ENCODE assay signal across 18 cellular contexts in the genomic region with DNA sequence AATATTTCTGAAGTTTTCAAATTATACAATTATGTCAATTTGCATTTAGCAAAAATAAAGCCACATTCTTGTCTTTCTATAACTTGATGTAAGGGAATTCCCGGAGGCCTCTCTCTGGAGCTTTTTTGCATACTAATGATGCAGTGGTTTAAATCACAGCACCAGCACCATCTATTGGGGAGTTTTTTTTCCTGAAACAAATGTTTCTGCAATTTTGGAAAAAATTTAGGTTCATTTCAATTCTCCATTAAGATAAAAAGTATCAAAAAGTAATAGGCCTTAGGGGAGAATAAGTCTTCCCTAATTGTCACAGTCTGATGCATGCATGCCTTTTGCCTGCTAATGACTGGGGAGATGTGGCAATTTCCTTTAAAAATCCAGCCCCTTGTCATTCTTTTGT. TPM values are rescaled to one million over a fixed set of nuclear protein-coding genes. Genes with fewer than 3 reads are reported as not detected.
DNase-seq lines count a peak whose midpoint lies in the region; ATAC-seq and TF ChIP-seq lines count a peak whose summit lies in the region.
"Had no signal": no experiment of that assay in that cellular context is flagged by ENCODE, and none has a peak within 500 bp of the region (broad histone marks: within the 10 kb centered on the region; RNA-seq: fewer than 3 reads in every experiment).

No MANE protein-coding gene starts in this region.

- intact Hi-C loops in IMR-90 (cut with micrococcal nuclease) (no loop called here), aorta (cut with DNase I) (no loop called here)

- H3K4ac ChIP-seq in IMR-90 (ENCODE audit: low read depth, low read length): no peak overlapping the region

- H3K27me3 ChIP-seq in IMR-90 (ENCODE audit: control insufficient read depth, insufficient read depth, low read length): no peaks in the 10 kb centered on the region
- no peaks in the 10 kb centered on the region for H3K27me3 ChIP-seq in aorta (ENCODE audit: control insufficient read depth in 1 of 2, insufficient read depth in 2 of 2, low read length in 1 of 2)

- H3K27ac ChIP-seq in IMR-90 (ENCODE audit: insufficient read depth, low read length): no peak overlapping the region
- H3K27ac ChIP-seq in aorta (ENCODE audit: low read depth in 1 of 2, low read length in 2 of 2): no peak overlapping the region
- H3K27ac ChIP-seq: prostate gland had no signal

- dilution Hi-C loops in IMR-90 (cut with HindIII; ENCODE audit: low sequenced_read_pairs, unreplicated experiment): no loop called here

- TF ChIP-seq POLR2A in IMR-90 (IDR thresholded peaks at IDR 0.05; ENCODE audit: low read depth, low read length): no peak

- peak; percentile 13; the same call in 1 of the 2 replicates for TF ChIP-seq CTCF in IMR-90 (conservative IDR thresholded peaks at IDR 0.05; ENCODE audit: low read depth, low read length)
- peak; percentile 36 for TF ChIP-seq CTCF in astrocyte of the cerebellum (IDR thresholded peaks at IDR 0.05; ENCODE audit: low read depth, low read length, missing control alignments)
- no peak for TF ChIP-seq CTCF in GM10248 (IDR thresholded peaks at IDR 0.05; ENCODE audit: control extremely low read depth, extremely low read depth, low read depth, missing control alignments)

- no peak overlapping the region for H2BK120ac ChIP-seq in IMR-90 (ENCODE audit: low read depth, low read length)

- H4K20me1 ChIP-seq in IMR-90 (ENCODE audit: insufficient read depth, low read length): no peaks in the 10 kb centered on the region

- no peak overlapping the region for H3K9ac ChIP-seq in IMR-90 (ENCODE audit: low read depth, low read length)

- no peak overlapping the region for H2AK5ac ChIP-seq in IMR-90 (ENCODE audit: low read depth, low read length)

- no peak overlapping the region for H2BK20ac ChIP-seq in IMR-90 (ENCODE audit: low read depth, low read length)

- no peak overlapping the region for H4K8ac ChIP-seq in IMR-90 (ENCODE audit: low read depth in 2 of 2, low read length in 2 of 2)

- H3K4me2 ChIP-seq in IMR-90 (ENCODE audit: low read depth, low read length): no peak overlapping the region

- no peak overlapping the region for H3K56ac ChIP-seq in IMR-90 (ENCODE audit: extremely low read depth, insufficient read depth, low read length)

- no peak overlapping the region for H2AFZ ChIP-seq in IMR-90 (replicated peaks; ENCODE audit: low read length, poor library complexity)

- no peak overlapping the region for H3K23ac ChIP-seq in IMR-90 (ENCODE audit: low read depth, low read length)

- H3K14ac ChIP-seq in IMR-90 (replicated peaks; ENCODE audit: low read depth, low read length): no peak overlapping the region

- CTCF ChIA-PET in IMR-90 (lab: Yijun Ruan, JAX) (interaction anchor here (0.9 to 1.7 kb wide), 3 partner anchors 9 to 211 kb away, joined by 3 to 4 read pairs (median 4); no protein-coding TSS in a partner anchor), GM10248 (lab: Yijun Ruan, JAX) (interaction anchor here (0.9 kb wide), 1 partner anchor 62 kb away, joined by 3 read pairs; no protein-coding TSS in a partner anchor)

- peak; percentile 3 for DNase-seq in A172 (ENCODE audit: low spot score)
- DNase-seq in IMR-90: no peak
- peak; percentile 22 for DNase-seq in astrocyte of the cerebellum (ENCODE audit: low read depth)
- peak; percentile 5 for DNase-seq in left kidney (ENCODE audit: low read depth, low spot score)
- DNase-seq in GM10248 (ENCODE audit: extremely low spot score): no peak
- DNase-seq in aorta: no peak
- DNase-seq in mesenteric fat pad (ENCODE audit: low spot score): no peak
- DNase-seq: dermis blood vessel endothelial cell; left colon; NCI-H1694 treated with DMSO at 0.1 percent for 48 hours; stimulated activated CD4-positive, alpha-beta T cell treated with anti-CD3 and anti-CD28 coated beads, Interleukin-15, amount 100 ng/mL, for 24 hours; stimulated activated naive CD8-positive, alpha-beta T cell treated with anti-CD3 and anti-CD28 coated beads, Interleukin-15, amount 100 ng/mL, for 72 hours; SW 1271 had no signal

- H3K36me3 ChIP-seq in IMR-90 (ENCODE audit: control insufficient read depth, insufficient read depth, low read length): no peaks in the 10 kb centered on the region
- H3K36me3 ChIP-seq in aorta (ENCODE audit: control insufficient read depth in 1 of 2, insufficient read depth in 2 of 2, low read length in 1 of 2): no peaks in the 10 kb centered on the region
- H3K36me3 ChIP-seq: prostate gland had no signal

- H4K91ac ChIP-seq in IMR-90 (ENCODE audit: insufficient read depth, low read depth, low read length): no peak overlapping the region

- no peak overlapping the region for H2AK9ac ChIP-seq in IMR-90 (replicated peaks; ENCODE audit: low read depth, low read length, poor library complexity)

- TF ChIP-seq RAD21 in IMR-90 (IDR thresholded peaks at IDR 0.05; ENCODE audit: low read length): no peak

- no peak overlapping the region for H2BK15ac ChIP-seq in IMR-90 (ENCODE audit: low read depth, low read length)

- BruUV-seq in IMR-90 (replicated peaks; lab: Mats Ljungman, UMichigan): no TSS peak

- no CpG with 5 or more reads among the region's 1 CpG for WGBS in IMR-90 (ENCODE audit: extremely low coverage in 2 of 2, insufficient read length in 1 of 2), 2 experiments
- WGBS in aorta, 2 donors: 78 to 81% methylated on average over 1 of the region's 1 CpG

- no peak overlapping the region for H3K4me3 ChIP-seq in IMR-90 (ENCODE audit: insufficient read depth, low read depth, low read length)
- no peak overlapping the region for H3K4me3 ChIP-seq in astrocyte of the cerebellum (ENCODE audit: low read depth, low read length)
- H3K4me3 ChIP-seq in aorta (ENCODE audit: low read length in 2 of 2): no peak overlapping the region
- H3K4me3 ChIP-seq: prostate gland had no signal

- POLR2A ChIA-PET in IMR-90 (lab: Charles Lee; ENCODE audit: unreplicated experiment) (no interaction called here), GM10248 (lab: Yijun Ruan, JAX) (no interaction called here)

- ATAC-seq in IMR-90 (ENCODE audit: low read depth) (no peak), aorta (ENCODE audit: low FRiP score) (no peak), HG02885 (IDR thresholded peaks at IDR 0.05; ENCODE audit: poor library complexity, unreplicated experiment) (no peak)
- ATAC-seq: left colon; stimulated activated naive CD8-positive, alpha-beta T cell treated with anti-CD3 and anti-CD28 coated beads, Interleukin-15, amount 100 ng/mL, for 72 hours had no signal

- no peak overlapping the region for H4K5ac ChIP-seq in IMR-90 (ENCODE audit: low read depth, low read length)

- H3K9me3 ChIP-seq in IMR-90 (ENCODE audit: control insufficient read depth, insufficient read depth, low read length) (peaks cover 3% of the 10 kb centered on the region; the same call in 1 of the 2 replicates), aorta (ENCODE audit: control insufficient read depth, low read length) (no peaks in the 10 kb centered on the region)
- H3K9me3 ChIP-seq: prostate gland had no signal

- in situ Hi-C loops in IMR-90 (cut with MboI; ENCODE audit: low sequenced_read_pairs): no loop called here
- in situ Hi-C loops in astrocyte of the cerebellum (cut with HindIII; ENCODE audit: low sequenced_read_pairs): no loop called here

- H3K79me1 ChIP-seq in IMR-90 (ENCODE audit: low read depth in 1 of 2, low read length in 2 of 2): no peaks in the 10 kb centered on the region

- no peaks in the 10 kb centered on the region for H3K4me1 ChIP-seq in IMR-90 (ENCODE audit: control insufficient read depth, insufficient read depth, low read length)
- H3K4me1 ChIP-seq in aorta (ENCODE audit: control insufficient read depth in 1 of 2, insufficient read depth in 2 of 2, low read length in 2 of 2): no peaks in the 10 kb centered on the region
- H3K4me1 ChIP-seq: prostate gland had no signal

- H3K18ac ChIP-seq in IMR-90 (ENCODE audit: low read depth, low read length): no peak overlapping the region

- H2BK5ac ChIP-seq in IMR-90 (ENCODE audit: low read depth, low read length, poor library complexity, severe bottlenecking): no peak overlapping the region

- H3K9me1 ChIP-seq in IMR-90 (ENCODE audit: insufficient read depth, low read length): no peaks in the 10 kb centered on the region

TF ChIP-seq in IMR-90, 13 proteins besides CTCF, POLR2A, EP300 and RAD21 (continues in another document):
- TF ChIP-seq MXI1 (IDR thresholded peaks at IDR 0.05; ENCODE audit: borderline replicate concordance, low read depth, low read length) (no peak), CHD1 (IDR thresholded peaks at IDR 0.05; ENCODE audit: low read depth, low read length) (no peak), NFE2L2 (IDR thresholded peaks at IDR 0.05; ENCODE audit: low read depth, low read length) (no peak), SMC3 (IDR thresholded peaks at IDR 0.05; ENCODE audit: low read depth, low read length) (no peak), BHLHE40 (IDR thresholded peaks at IDR 0.05; ENCODE audit: low read depth, low read length) (no peak), MAFK (IDR thresholded peaks at IDR 0.05; ENCODE audit: low read depth, low read length) (no peak), RFX5 (IDR thresholded peaks at IDR 0.05; ENCODE audit: low read depth, low read length) (no peak), MAZ (IDR thresholded peaks at IDR 0.05; ENCODE audit: borderline replicate concordance, low read depth, low read length) (no peak), CEBPB (IDR thresholded peaks at IDR 0.05; ENCODE audit: low read depth, low read length) (no peak), FOS (IDR thresholded peaks at IDR 0.05; ENCODE audit: low read depth, low read length) (no peak)
- TF ChIP-seq, protein P1, sequence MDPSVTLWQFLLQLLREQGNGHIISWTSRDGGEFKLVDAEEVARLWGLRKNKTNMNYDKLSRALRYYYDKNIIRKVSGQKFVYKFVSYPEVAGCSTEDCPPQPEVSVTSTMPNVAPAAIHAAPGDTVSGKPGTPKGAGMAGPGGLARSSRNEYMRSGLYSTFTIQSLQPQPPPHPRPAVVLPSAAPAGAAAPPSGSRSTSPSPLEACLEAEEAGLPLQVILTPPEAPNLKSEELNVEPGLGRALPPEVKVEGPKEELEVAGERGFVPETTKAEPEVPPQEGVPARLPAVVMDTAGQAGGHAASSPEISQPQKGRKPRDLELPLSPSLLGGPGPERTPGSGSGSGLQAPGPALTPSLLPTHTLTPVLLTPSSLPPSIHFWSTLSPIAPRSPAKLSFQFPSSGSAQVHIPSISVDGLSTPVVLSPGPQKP (IDR thresholded peaks at IDR 0.05; ENCODE audit: borderline replicate concordance, low read depth, low read length): no peak

RNA-seq across cellular contexts. Expression of gene CBLN2, which starts 13.5 kb away (rescaled TPM):
- total RNA-seq in A172 (2014; rRNA removed; shearing (Covaris generic)): 0.12 TPM in 1 of 2 replicates, not detected in the other
- not detected in 2 replicates for total RNA-seq in IMR-90 (2012; rRNA removed)
- not detected in 2 replicates for polyA plus RNA-seq in IMR-90 (2012; rRNA removed)
- not detected in 2 replicates for polyA plus RNA-seq in IMR-90 (2012; cell fraction: cytosol; rRNA removed)
- polyA plus RNA-seq in IMR-90 (2012; cell fraction: nucleus; rRNA removed; ENCODE audit: low replicate concordance): not detected in 2 replicates
- under 1 TPM in 1 of 2 donors, not detected in 1; 0.49 TPM for total RNA-seq in aorta
- polyA plus RNA-seq in aorta: not detected
- total RNA-seq in mesenteric fat pad: not detected
- total RNA-seq: activated CD8-positive, alpha-beta memory T cell treated with anti-CD3 and anti-CD28 coated beads for 36 hours; activated T-helper 2 cell treated with anti-CD3 and anti-CD28 coated beads, Interferon-gamma antibody, Interleukin-2, Interleukin-4, amounts not matched to agents 10 μg/mL and 5 μg/mL and 100 μg/mL, durations not matched to agents 14 hours and 24 hours and 36 hours; dermis blood vessel endothelial cell had no signal
- polyA plus RNA-seq: BJ had no signal

Comparison
In these comparisons a context has a peak if more than half of its experiments do, and no peak if none do; other contexts are left out.
1. DNase-seq: peak in A172 (single experiment), astrocyte of the cerebellum (single experiment) and left kidney (single experiment); none in IMR-90 (single experiment), GM10248 (single experiment), aorta (0 of 2) and mesenteric fat pad (single experiment).